In genomic region chr5:90119531-90119940, GRCh38 we compare ENCODE assay signal across 28 cellular contexts.
DNase-seq lines count a peak whose midpoint lies in the region; ATAC-seq lines count a peak whose summit lies in the region.
"Had no signal": no experiment of that assay in that cellular context is flagged by ENCODE, and none has a peak within 500 bp of the region (broad histone marks: within the 10 kb centered on the region; RNA-seq: fewer than 3 reads in every experiment).

No MANE protein-coding gene starts in this region.

- peaks cover 0 to 5% of the 10 kb centered on the region in 2 donors for H3K4me1 Mint-ChIP-seq in stimulated activated naive B cell treated with anti-CD40 and anti-IgM and Interleukin-4, amounts not matched to agents 10 μg/mL and 1 μg/mL and 100 μg/mL, for 72 hours
- no peaks in the 10 kb centered on the region for H3K4me1 Mint-ChIP-seq in naive thymus-derived CD4-positive, alpha-beta T cell
- H3K4me1 Mint-ChIP-seq: CD4-positive, alpha-beta memory T cell; endodermal cell; GM23338; naive B cell; T-cell had no signal

- H3K27ac ChIP-seq in naive thymus-derived CD4-positive, alpha-beta T cell (ENCODE audit: low read depth, low read length) = no peak overlapping the region
- H3K27ac ChIP-seq: adrenal gland, brain microvascular endothelial cell, coronary artery, esophagus muscularis mucosa, left ventricle myocardium inferior, SJSA1, upper lobe of right lung had no signal

- intact Hi-C loops in naive thymus-derived CD4-positive, alpha-beta T cell (cut with micrococcal nuclease) = no loop called here
- intact Hi-C loops in posterior cingulate gyrus (cut with DNase I) = no loop called here

- H3K27me3 Mint-ChIP-seq in stimulated activated naive B cell treated with anti-CD40 and anti-IgM and Interleukin-4, amounts not matched to agents 10 μg/mL and 1 μg/mL and 100 μg/mL, for 72 hours = peaks cover 0 to 4% of the 10 kb centered on the region in 2 donors
- H3K27me3 Mint-ChIP-seq in naive thymus-derived CD4-positive, alpha-beta T cell = no peaks in the 10 kb centered on the region
- H3K27me3 Mint-ChIP-seq: CD4-positive, alpha-beta memory T cell; T-cell had no signal

- POLR2A ChIA-PET in naive thymus-derived CD4-positive, alpha-beta T cell (lab: Charles Lee) = no interaction called here

- no peaks in the 10 kb centered on the region for H3K36me3 ChIP-seq in naive thymus-derived CD4-positive, alpha-beta T cell (ENCODE audit: control insufficient read depth in 2 of 3, insufficient read depth in 3 of 3, low read length in 3 of 3)
- H3K36me3 ChIP-seq: adrenal gland, brain microvascular endothelial cell, esophagus muscularis mucosa, left ventricle myocardium inferior, SJSA1, upper lobe of right lung had no signal

- H3K27ac Mint-ChIP-seq in stimulated activated naive B cell treated with anti-CD40 and anti-IgM and Interleukin-4, amounts not matched to agents 10 μg/mL and 1 μg/mL and 100 μg/mL, for 72 hours = peak overlapping the region; percentile 56
- H3K27ac Mint-ChIP-seq in naive thymus-derived CD4-positive, alpha-beta T cell = no peak overlapping the region
- H3K27ac Mint-ChIP-seq: CD4-positive, alpha-beta memory T cell; endodermal cell; GM23338; HFFc6; naive B cell; T-cell had no signal

- H3K4me3 Mint-ChIP-seq in stimulated activated naive B cell treated with anti-CD40 and anti-IgM and Interleukin-4, amounts not matched to agents 10 μg/mL and 1 μg/mL and 100 μg/mL, for 72 hours = no peak overlapping the region
- no peak overlapping the region for H3K4me3 Mint-ChIP-seq in naive thymus-derived CD4-positive, alpha-beta T cell
- H3K4me3 Mint-ChIP-seq: CD4-positive, alpha-beta memory T cell; endodermal cell; GM23338; HFFc6; naive B cell; T-cell had no signal

- CTCF ChIA-PET in naive thymus-derived CD4-positive, alpha-beta T cell (lab: Charles Lee) = no interaction called here

- H3K9me3 ChIP-seq in naive thymus-derived CD4-positive, alpha-beta T cell (ENCODE audit: control insufficient read depth in 2 of 3, low read length in 3 of 3) = no peaks in the 10 kb centered on the region
- H3K9me3 ChIP-seq: adrenal gland, esophagus muscularis mucosa, left ventricle myocardium inferior, SJSA1, upper lobe of right lung had no signal

- no peaks in the 10 kb centered on the region for H3K9me3 Mint-ChIP-seq in stimulated activated naive B cell treated with anti-CD40 and anti-IgM and Interleukin-4, amounts not matched to agents 10 μg/mL and 1 μg/mL and 100 μg/mL, for 72 hours
- H3K9me3 Mint-ChIP-seq in naive thymus-derived CD4-positive, alpha-beta T cell = peaks cover 0 to 2% (median 0%) of the 10 kb centered on the region in 11 donors
- H3K9me3 Mint-ChIP-seq: endodermal cell, GM23338, T-cell had no signal

- no peak for ATAC-seq in stimulated activated naive B cell treated with anti-CD40 and anti-IgM and Interleukin-4, amounts not matched to agents 10 μg/mL and 1 μg/mL and 100 μg/mL, for 72 hours (replicated peaks)
- ATAC-seq in GM19467 (IDR thresholded peaks at IDR 0.05; ENCODE audit: unreplicated experiment) = no peak
- no peak for ATAC-seq in naive thymus-derived CD4-positive, alpha-beta T cell
- ATAC-seq: GM23338, Panc1, T-cell, upper lobe of right lung had no signal

- H3K4me3 ChIP-seq in naive thymus-derived CD4-positive, alpha-beta T cell (ENCODE audit: low read length) = no peak overlapping the region
- H3K4me3 ChIP-seq: adrenal gland, coronary artery, esophagus muscularis mucosa, GM23338, left ventricle myocardium inferior, SJSA1, upper lobe of right lung had no signal

- no peaks in the 10 kb centered on the region for H3K27me3 ChIP-seq in naive thymus-derived CD4-positive, alpha-beta T cell (ENCODE audit: control insufficient read depth in 2 of 2, insufficient read depth in 2 of 2, low read length in 2 of 2)
- H3K27me3 ChIP-seq: adrenal gland, brain microvascular endothelial cell, esophagus muscularis mucosa, SJSA1, upper lobe of right lung had no signal

- H3K36me3 Mint-ChIP-seq in stimulated activated naive B cell treated with anti-CD40 and anti-IgM and Interleukin-4, amounts not matched to agents 10 μg/mL and 1 μg/mL and 100 μg/mL, for 72 hours = no peaks in the 10 kb centered on the region
- no peaks in the 10 kb centered on the region for H3K36me3 Mint-ChIP-seq in naive thymus-derived CD4-positive, alpha-beta T cell
- H3K36me3 Mint-ChIP-seq: CD4-positive, alpha-beta memory T cell; naive B cell; T-cell had no signal

- H3K4me1 ChIP-seq in naive thymus-derived CD4-positive, alpha-beta T cell (ENCODE audit: control insufficient read depth in 2 of 2, insufficient read depth in 2 of 2, low read length in 2 of 2) = no peaks in the 10 kb centered on the region
- H3K4me1 ChIP-seq: adrenal gland, left ventricle myocardium inferior, SJSA1 had no signal

- peak; percentile 32 for DNase-seq in NCI-H226
- peak; percentile 10 for DNase-seq in amniotic epithelial cell (ENCODE audit: low read depth)
- peak; percentile 51 for DNase-seq in fibroblast of peridontal ligament (ENCODE audit: extremely low read depth)
- no peak for DNase-seq in stimulated activated naive B cell treated with anti-CD40 and anti-IgM and Interleukin-4, amounts not matched to agents 10 μg/mL and 1 μg/mL and 100 μg/mL, for 72 hours
- DNase-seq in naive thymus-derived CD4-positive, alpha-beta T cell = no peak
- no peak for DNase-seq in posterior cingulate gyrus
- DNase-seq: activated CD4-positive, alpha-beta T cell treated with anti-CD3 and anti-CD28 coated beads, Interleukin-2, amount 50 U/mL, for 4 hours; activated CD4-positive, CD25-positive, alpha-beta regulatory T cell; activated naive CD4-positive, alpha-beta T cell treated with Interleukin-2 at 50 U/mL for 16 hours; adrenal gland; brain microvascular endothelial cell; CD4-positive, alpha-beta memory T cell; endodermal cell; HFFc6; Karpas-422; left ventricle myocardium inferior; naive B cell; NCI-H510A; retina; stimulated activated CD4-positive, alpha-beta T cell treated with anti-CD3 and anti-CD28 coated beads, Interleukin-2, amount 100 ng/mL, for 24 hours; T-cell; upper lobe of right lung had no signal

Comparison
In these comparisons a context has a peak if more than half of its experiments do, and no peak if none do; other contexts are left out.
1. DNase-seq: peak in NCI-H226 (single experiment), amniotic epithelial cell (single experiment) and fibroblast of peridontal ligament (single experiment); none in stimulated activated naive B cell treated with anti-CD40 and anti-IgM and Interleukin-4, amounts not matched to agents 10 μg/mL and 1 μg/mL and 100 μg/mL, for 72 hours (single experiment), naive thymus-derived CD4-positive, alpha-beta T cell (0 of 9) and posterior cingulate gyrus (0 of 10).